In genomic region chr4:159150838-159151390, GRCh38 we compare ENCODE assay signal across 14 cellular contexts. TPM values are rescaled to one million over a fixed set of nuclear protein-coding genes. Genes with fewer than 3 reads are reported as not detected.
DNase-seq lines count a peak whose midpoint lies in the region; ATAC-seq and TF ChIP-seq lines count a peak whose summit lies in the region.
"Had no signal": no experiment of that assay in that cellular context is flagged by ENCODE, and none has a peak within 500 bp of the region (broad histone marks: within the 10 kb centered on the region; RNA-seq: fewer than 3 reads in every experiment).

No MANE protein-coding gene starts in this region.

- no peak for TF ChIP-seq EP300 in sigmoid colon (IDR thresholded peaks at IDR 0.05)

- H3K9me3 Mint-ChIP-seq in H9 = no peaks in the 10 kb centered on the region
- H3K9me3 Mint-ChIP-seq in glutamatergic neuron (ENCODE audit: unreplicated experiment) = no peaks in the 10 kb centered on the region
- H3K9me3 Mint-ChIP-seq: activated naive CD8-positive, alpha-beta T cell treated with anti-CD3 and anti-CD28 coated beads, Interleukin-2, amount 10 ng/mL, durations not matched to agents 7 days and 5 days had no signal

- H3K27ac Mint-ChIP-seq in H9 (peak overlapping the region; percentile 88 to 93 (median 92); a peak in 5 of 7 replicates), glutamatergic neuron (ENCODE audit: unreplicated experiment) (no peak overlapping the region)
- H3K27ac Mint-ChIP-seq: activated naive CD8-positive, alpha-beta T cell treated with anti-CD3 and anti-CD28 coated beads, Interleukin-2, amount 10 ng/mL, durations not matched to agents 7 days and 5 days had no signal

- H3K79me1 ChIP-seq in H9 (ENCODE audit: insufficient read depth, low read depth, low read length, poor library complexity, severe bottlenecking) = no peaks in the 10 kb centered on the region

- H3K36me3 Mint-ChIP-seq in H9 (ENCODE audit: insufficient read depth in 1 of 3, low read depth in 3 of 3) (no peaks in the 10 kb centered on the region), glutamatergic neuron (ENCODE audit: unreplicated experiment) (no peaks in the 10 kb centered on the region)
- H3K36me3 Mint-ChIP-seq: activated naive CD8-positive, alpha-beta T cell treated with anti-CD3 and anti-CD28 coated beads, Interleukin-2, amount 10 ng/mL, durations not matched to agents 7 days and 5 days had no signal

- H3K18ac ChIP-seq in H9 (ENCODE audit: insufficient read length, low read depth, low read length) = no peak overlapping the region

- no peak overlapping the region for H2AFZ ChIP-seq in H9 (ENCODE audit: low read length)

- H3K4ac ChIP-seq in H9 (ENCODE audit: low read depth, low read length) = no peak overlapping the region

- no peak overlapping the region for H2BK5ac ChIP-seq in H9 (ENCODE audit: insufficient read length, low read length)

- no peak overlapping the region for H3K56ac ChIP-seq in H9 (ENCODE audit: insufficient read length, low read depth, low read length)

- H3K9me3 ChIP-seq in H9 (ENCODE audit: control insufficient read depth, low read depth, low read length) (no peaks in the 10 kb centered on the region), right lobe of liver (no peaks in the 10 kb centered on the region), sigmoid colon (no peaks in the 10 kb centered on the region)
- H3K9me3 ChIP-seq: Caco-2 had no signal

- H3K9ac ChIP-seq in H9 (ENCODE audit: extremely low read depth, insufficient read length, low read length) = no peak overlapping the region

- no peaks in the 10 kb centered on the region for H3K36me3 ChIP-seq in right lobe of liver
- H3K36me3 ChIP-seq in sigmoid colon = no peaks in the 10 kb centered on the region

- H3K23ac ChIP-seq in H9 (ENCODE audit: insufficient read length, low read depth, low read length) = no peak overlapping the region

- no peak overlapping the region for H3T11ph ChIP-seq in H9 (ENCODE audit: low read length)

- no peaks in the 10 kb centered on the region for H4K20me1 ChIP-seq in H9 (ENCODE audit: control insufficient read depth, insufficient read depth, insufficient read length)

- no peaks in the 10 kb centered on the region for H3K27me3 ChIP-seq in H9 (ENCODE audit: insufficient read depth, low read length)
- H3K27me3 ChIP-seq in right lobe of liver = no peaks in the 10 kb centered on the region
- no peaks in the 10 kb centered on the region for H3K27me3 ChIP-seq in sigmoid colon

- H4K5ac ChIP-seq in H9 (ENCODE audit: insufficient read length, low read depth, low read length) = no peak overlapping the region

- H3K23me2 ChIP-seq in H9 (ENCODE audit: insufficient read length, low read depth, low read length, poor library complexity, severe bottlenecking) = no peaks in the 10 kb centered on the region

- no peak overlapping the region for H2BK12ac ChIP-seq in H9 (ENCODE audit: insufficient read length, low read depth, low read length)

- no CpG with 5 or more reads among the region's 4 CpGs for WGBS in H9 (ENCODE audit: extremely low coverage, insufficient read length, low lambda C conversion rate)
- WGBS in right lobe of liver (ENCODE audit: insufficient coverage, low coverage, low lambda C conversion rate, missing lambda C conversion rate) = 24% methylated on average over 4 of the region's 4 CpGs
- WGBS in sigmoid colon, 2 donors = 78 to 81% methylated on average over 4 of the region's 4 CpGs

- H2AK5ac ChIP-seq in H9 (ENCODE audit: insufficient read length, low read length) = no peak overlapping the region

- no peak overlapping the region for H2BK20ac ChIP-seq in H9 (ENCODE audit: low read depth, low read length, poor library complexity, severe bottlenecking)

- no peak overlapping the region for H4K8ac ChIP-seq in H9 (replicated peaks; ENCODE audit: insufficient read length, low read depth, low read length)

- no peak for TF ChIP-seq POLR2A in right lobe of liver (IDR thresholded peaks at IDR 0.05)
- no peak for TF ChIP-seq POLR2A in sigmoid colon (IDR thresholded peaks at IDR 0.05)

- intact Hi-C loops in right lobe of liver (cut with DNase I) (no loop called here), sigmoid colon (cut with DNase I) (no loop called here)

- H3K4me3 ChIP-seq in right lobe of liver (no peak overlapping the region), sigmoid colon (no peak overlapping the region)

- H2BK15ac ChIP-seq in H9 (ENCODE audit: low read depth, low read length) = no peak overlapping the region

- TF ChIP-seq CTCF in H9 (conservative IDR thresholded peaks at IDR 0.05) (no peak), right lobe of liver (IDR thresholded peaks at IDR 0.05) (no peak), glutamatergic neuron (IDR thresholded peaks at IDR 0.05; ENCODE audit: partially characterized antibody, unreplicated experiment) (no peak), sigmoid colon (IDR thresholded peaks at IDR 0.05) (no peak)

- H3K27ac ChIP-seq in H9 (ENCODE audit: insufficient read length, low read depth, low read length) = peak overlapping the region; percentile 39
- H3K27ac ChIP-seq in right lobe of liver = peak overlapping the region; percentile 54 to 62 (median 62)
- no peak overlapping the region for H3K27ac ChIP-seq in sigmoid colon

- H4K91ac ChIP-seq in H9 (ENCODE audit: insufficient read length, low read depth, low read length) = no peak overlapping the region

- H3K79me2 ChIP-seq in H9 (ENCODE audit: insufficient read depth, low read length) = peaks cover 8% of the 10 kb centered on the region; the same call in 1 of the 2 replicates

- H3K4me1 Mint-ChIP-seq in H9 (peaks cover 19 to 45% of the 10 kb centered on the region in 2 experiments), glutamatergic neuron (ENCODE audit: low read depth, unreplicated experiment) (peaks cover 5% of the 10 kb centered on the region)
- H3K4me1 Mint-ChIP-seq: activated naive CD8-positive, alpha-beta T cell treated with anti-CD3 and anti-CD28 coated beads, Interleukin-2, amount 10 ng/mL, durations not matched to agents 7 days and 5 days had no signal

- no peaks in the 10 kb centered on the region for H3K27me3 Mint-ChIP-seq in H9 (ENCODE audit: low read depth)
- H3K27me3 Mint-ChIP-seq in glutamatergic neuron (ENCODE audit: unreplicated experiment) = no peaks in the 10 kb centered on the region

- no peak overlapping the region for H3K4me2 ChIP-seq in H9 (ENCODE audit: insufficient read depth, insufficient read length, low read length)

- no peak overlapping the region for H2BK120ac ChIP-seq in H9 (ENCODE audit: low read depth, low read length, poor library complexity, severe bottlenecking)

- no peak overlapping the region for H3K14ac ChIP-seq in H9 (ENCODE audit: insufficient read depth, low read length)

- H3K4me1 ChIP-seq in H9 (ENCODE audit: insufficient read depth, low read length) = peaks cover 6% of the 10 kb centered on the region; the same call in 1 of the 2 replicates
- H3K4me1 ChIP-seq in right lobe of liver = peaks cover 0 to 24% (median 12%) of the 10 kb centered on the region in 4 donors
- H3K4me1 ChIP-seq in sigmoid colon = peaks cover 0 to 57% (median 7%) of the 10 kb centered on the region in 4 donors

- no peak for DNase-seq in H9
- no peak for DNase-seq in right lobe of liver
- DNase-seq in glutamatergic neuron = no peak
- DNase-seq in sigmoid colon = no peak
- no peak for DNase-seq in NCI-H187 (lab: John Stamatoyannopoulos, UW)
- DNase-seq: activated CD4-positive, alpha-beta T cell treated with anti-CD3 and anti-CD28 coated beads, Interleukin-2, amount 50 U/mL, for 4 hours; activated naive CD8-positive, alpha-beta T cell treated with anti-CD3 and anti-CD28 coated beads, Interleukin-2, amount 10 ng/mL, durations not matched to agents 7 days and 5 days; Caco-2; effector CD4-positive, alpha-beta T cell; NCI-H2227 treated with DMSO at 0.1 percent for 48 hours; SIG-M5 had no signal

- ATAC-seq in GM18909 (IDR thresholded peaks at IDR 0.05; ENCODE audit: poor library complexity, unreplicated experiment) (peak; percentile 79), HG03571 (IDR thresholded peaks at IDR 0.05; ENCODE audit: unreplicated experiment) (peak; percentile 63), right lobe of liver (peak; percentile 85 to 93 (median 92)), HG03097 (IDR thresholded peaks at IDR 0.05; ENCODE audit: low FRiP score, unreplicated experiment) (no peak)

- no peak overlapping the region for H3K4me3 Mint-ChIP-seq in H9
- no peak overlapping the region for H3K4me3 Mint-ChIP-seq in glutamatergic neuron (ENCODE audit: unreplicated experiment)
- H3K4me3 Mint-ChIP-seq: activated naive CD8-positive, alpha-beta T cell treated with anti-CD3 and anti-CD28 coated beads, Interleukin-2, amount 10 ng/mL, durations not matched to agents 7 days and 5 days had no signal

RNA-seq across cellular contexts. Expression of gene RAPGEF2, which starts 48.0 kb away (rescaled TPM):
- 33.8 and 37.1 TPM in 2 replicates for total RNA-seq in H9 (2021)
- 10 to 100 TPM; 22.1 to 32.1 (median 27.2) TPM for total RNA-seq in right lobe of liver
- 58.4 TPM for total RNA-seq in glutamatergic neuron (ENCODE audit: unreplicated experiment)
- total RNA-seq in sigmoid colon = 10 to 100 TPM; 34.2 to 63.1 (median 55.9) TPM
- 10 to 100 TPM in 2 of 3 donors, 1 to 10 TPM in 1; 7.8 to 18.5 (median 10.7) TPM for polyA plus RNA-seq in sigmoid colon

Comparison
In these comparisons a context has a peak if more than half of its experiments do, and no peak if none do; other contexts are left out.
1. H3K27ac ChIP-seq: peak in H9 (single experiment) and right lobe of liver (3 of 3); none in sigmoid colon (0 of 4).